1 cellular context compared by ENCODE assay signal in genomic region chr14:102917056-102917385, GRCh38.
A peak's percentile ranks its signal among the peaks of the same experiment; 100 is the strongest.
TF ChIP-seq lines count a peak whose summit lies in the region.

No MANE protein-coding gene starts in this region.

TF ChIP-seq in GM12878, 131 proteins besides CTCF, POLR2A, EP300 and RAD21:
- TF ChIP-seq RUNX3 (IDR thresholded peaks at IDR 0.05; ENCODE audit: low read length) (0 out of 2 replicates have a peak, but pooled peaks have one; percentile 9), SMC3 (IDR thresholded peaks at IDR 0.05; ENCODE audit: borderline replicate concordance, low read length) (no peak), TCF12 (IDR thresholded peaks at IDR 0.05; ENCODE audit: low read depth, low read length) (no peak), FOS (IDR thresholded peaks at IDR 0.05; ENCODE audit: borderline replicate concordance, extremely low read depth, insufficient read length) (no peak), ATF2 (IDR thresholded peaks at IDR 0.05; ENCODE audit: low read length) (no peak), HCFC1 (IDR thresholded peaks at IDR 0.05; ENCODE audit: low read length) (no peak), NFIC (IDR thresholded peaks at IDR 0.05; ENCODE audit: low read depth, low read length) (no peak), TCF7 (IDR thresholded peaks at IDR 0.05; ENCODE audit: borderline replicate concordance) (no peak), E4F1 (IDR thresholded peaks at IDR 0.05; ENCODE audit: borderline replicate concordance, partially characterized antibody) (no peak), HDGF (IDR thresholded peaks at IDR 0.05) (no peak), CHD2 (IDR thresholded peaks at IDR 0.05; ENCODE audit: borderline replicate concordance, low read depth, low read length) (no peak), ESRRA (IDR thresholded peaks at IDR 0.05; ENCODE audit: low read length) (no peak), RB1 (IDR thresholded peaks at IDR 0.05; ENCODE audit: borderline replicate concordance) (no peak), SREBF2 (IDR thresholded peaks at IDR 0.05; ENCODE audit: low read length) (no peak), POU2F2 (IDR thresholded peaks at IDR 0.05; ENCODE audit: borderline replicate concordance, low read depth, low read length) (0 out of 3 replicates have a peak, but pooled peaks have one; percentile 18), YBX1 (IDR thresholded peaks at IDR 0.05) (no peak), POLR2AphosphoS2 (IDR thresholded peaks at IDR 0.05; ENCODE audit: low read depth, low read length) (no peak)
